1 cellular context compared by ENCODE assay signal in genomic region chr13:24348797-24349515, GRCh38.
A peak's percentile ranks its signal among the peaks of the same experiment; 100 is the strongest.
TF ChIP-seq lines count a peak whose summit lies in the region.

No MANE protein-coding gene starts in this region.

TF ChIP-seq in HCT116, 20 proteins besides CTCF, POLR2A, EP300 and RAD21:
- TF ChIP-seq JUND (IDR thresholded peaks at IDR 0.05) = peak; percentile 56
- 0 out of 2 replicates have a peak, but pooled peaks have one; percentile 6 for TF ChIP-seq ZFX (IDR thresholded peaks at IDR 0.05)
- peak; percentile 61 for TF ChIP-seq SP1 (IDR thresholded peaks at IDR 0.05; ENCODE audit: low read depth)
- no peak for TF ChIP-seq EZH2phosphoT487 (IDR thresholded peaks at IDR 0.05; ENCODE audit: borderline replicate concordance)
- no peak for TF ChIP-seq ZNF274 (IDR thresholded peaks at IDR 0.05; ENCODE audit: low read depth, low read length)
- TF ChIP-seq SRF (IDR thresholded peaks at IDR 0.05; ENCODE audit: low read depth) = no peak
- no peak for TF ChIP-seq EGR1 (IDR thresholded peaks at IDR 0.05; ENCODE audit: low read depth)
- TF ChIP-seq, protein P1, sequence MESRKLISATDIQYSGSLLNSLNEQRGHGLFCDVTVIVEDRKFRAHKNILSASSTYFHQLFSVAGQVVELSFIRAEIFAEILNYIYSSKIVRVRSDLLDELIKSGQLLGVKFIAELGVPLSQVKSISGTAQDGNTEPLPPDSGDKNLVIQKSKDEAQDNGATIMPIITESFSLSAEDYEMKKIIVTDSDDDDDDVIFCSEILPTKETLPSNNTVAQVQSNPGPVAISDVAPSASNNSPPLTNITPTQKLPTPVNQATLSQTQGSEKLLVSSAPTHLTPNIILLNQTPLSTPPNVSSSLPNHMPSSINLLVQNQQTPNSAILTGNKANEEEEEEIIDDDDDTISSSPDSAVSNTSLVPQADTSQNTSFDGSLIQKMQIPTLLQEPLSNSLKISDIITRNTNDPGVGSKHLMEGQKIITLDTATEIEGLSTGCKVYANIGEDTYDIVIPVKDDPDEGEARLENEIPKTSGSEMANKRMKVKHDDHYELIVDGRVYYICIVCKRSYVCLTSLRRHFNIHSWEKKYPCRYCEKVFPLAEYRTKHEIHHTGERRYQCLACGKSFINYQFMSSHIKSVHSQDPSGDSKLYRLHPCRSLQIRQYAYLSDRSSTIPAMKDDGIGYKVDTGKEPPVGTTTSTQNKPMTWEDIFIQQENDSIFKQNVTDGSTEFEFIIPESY (IDR thresholded peaks at IDR 0.05; ENCODE audit: extremely low read depth, insufficient replicate concordance, low read length) = no peak
- no peak for TF ChIP-seq CEBPB (IDR thresholded peaks at IDR 0.05; ENCODE audit: low read depth)
- no peak for TF ChIP-seq TCF7L2 (IDR thresholded peaks at IDR 0.05; ENCODE audit: borderline replicate concordance, extremely low read depth, insufficient read depth, insufficient read length)
- TF ChIP-seq POLR2AphosphoS5 (IDR thresholded peaks at IDR 0.05; ENCODE audit: low read depth, low read length) = peak; percentile 38; the same call in 1 of the 2 replicates
- TF ChIP-seq, protein P2, sequence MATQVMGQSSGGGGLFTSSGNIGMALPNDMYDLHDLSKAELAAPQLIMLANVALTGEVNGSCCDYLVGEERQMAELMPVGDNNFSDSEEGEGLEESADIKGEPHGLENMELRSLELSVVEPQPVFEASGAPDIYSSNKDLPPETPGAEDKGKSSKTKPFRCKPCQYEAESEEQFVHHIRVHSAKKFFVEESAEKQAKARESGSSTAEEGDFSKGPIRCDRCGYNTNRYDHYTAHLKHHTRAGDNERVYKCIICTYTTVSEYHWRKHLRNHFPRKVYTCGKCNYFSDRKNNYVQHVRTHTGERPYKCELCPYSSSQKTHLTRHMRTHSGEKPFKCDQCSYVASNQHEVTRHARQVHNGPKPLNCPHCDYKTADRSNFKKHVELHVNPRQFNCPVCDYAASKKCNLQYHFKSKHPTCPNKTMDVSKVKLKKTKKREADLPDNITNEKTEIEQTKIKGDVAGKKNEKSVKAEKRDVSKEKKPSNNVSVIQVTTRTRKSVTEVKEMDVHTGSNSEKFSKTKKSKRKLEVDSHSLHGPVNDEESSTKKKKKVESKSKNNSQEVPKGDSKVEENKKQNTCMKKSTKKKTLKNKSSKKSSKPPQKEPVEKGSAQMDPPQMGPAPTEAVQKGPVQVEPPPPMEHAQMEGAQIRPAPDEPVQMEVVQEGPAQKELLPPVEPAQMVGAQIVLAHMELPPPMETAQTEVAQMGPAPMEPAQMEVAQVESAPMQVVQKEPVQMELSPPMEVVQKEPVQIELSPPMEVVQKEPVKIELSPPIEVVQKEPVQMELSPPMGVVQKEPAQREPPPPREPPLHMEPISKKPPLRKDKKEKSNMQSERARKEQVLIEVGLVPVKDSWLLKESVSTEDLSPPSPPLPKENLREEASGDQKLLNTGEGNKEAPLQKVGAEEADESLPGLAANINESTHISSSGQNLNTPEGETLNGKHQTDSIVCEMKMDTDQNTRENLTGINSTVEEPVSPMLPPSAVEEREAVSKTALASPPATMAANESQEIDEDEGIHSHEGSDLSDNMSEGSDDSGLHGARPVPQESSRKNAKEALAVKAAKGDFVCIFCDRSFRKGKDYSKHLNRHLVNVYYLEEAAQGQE (IDR thresholded peaks at IDR 0.05; ENCODE audit: low read depth) = no peak
- TF ChIP-seq FOSL1 (IDR thresholded peaks at IDR 0.05; ENCODE audit: low read depth) = peak; percentile 65
- TF ChIP-seq, protein P3, sequence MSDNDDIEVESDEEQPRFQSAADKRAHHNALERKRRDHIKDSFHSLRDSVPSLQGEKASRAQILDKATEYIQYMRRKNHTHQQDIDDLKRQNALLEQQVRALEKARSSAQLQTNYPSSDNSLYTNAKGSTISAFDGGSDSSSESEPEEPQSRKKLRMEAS (IDR thresholded peaks at IDR 0.05) = no peak
- TF ChIP-seq ELF1 (IDR thresholded peaks at IDR 0.05; ENCODE audit: borderline replicate concordance, low read depth) = no peak
- TF ChIP-seq, protein P4, sequence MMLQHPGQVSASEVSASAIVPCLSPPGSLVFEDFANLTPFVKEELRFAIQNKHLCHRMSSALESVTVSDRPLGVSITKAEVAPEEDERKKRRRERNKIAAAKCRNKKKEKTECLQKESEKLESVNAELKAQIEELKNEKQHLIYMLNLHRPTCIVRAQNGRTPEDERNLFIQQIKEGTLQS (IDR thresholded peaks at IDR 0.05) = no peak
- peak; percentile 70 for TF ChIP-seq CBX3 (IDR thresholded peaks at IDR 0.05; ENCODE audit: low read depth)
- no peak for TF ChIP-seq EZH2 (IDR thresholded peaks at IDR 0.05)
- TF ChIP-seq SIN3A (IDR thresholded peaks at IDR 0.05; ENCODE audit: low read depth) = 0 out of 2 replicates have a peak, but pooled peaks have one; percentile 30
- TF ChIP-seq YY1 (IDR thresholded peaks at IDR 0.05; ENCODE audit: extremely low read depth, insufficient replicate concordance, low read depth, low read length) = no peak
